In genomic region chr7:40887099-40887498, GRCh38 we compare ENCODE assay signal across 27 cellular contexts.
DNase-seq lines count a peak whose midpoint lies in the region; FAIRE-seq and TF ChIP-seq lines count a peak whose summit lies in the region.
"Had no signal": no experiment of that assay in that cellular context is flagged by ENCODE, and none has a peak within 500 bp of the region (broad histone marks: within the 10 kb centered on the region; RNA-seq: fewer than 3 reads in every experiment).

No MANE protein-coding gene starts in this region.

- H3K4me1 Mint-ChIP-seq in MCF 10A (ENCODE audit: insufficient read depth, unreplicated experiment), result peaks cover 14% of the 10 kb centered on the region
- peaks cover 4% of the 10 kb centered on the region for H3K4me1 Mint-ChIP-seq in astrocyte (ENCODE audit: low read depth, unreplicated experiment)
- no peaks in the 10 kb centered on the region for H3K4me1 Mint-ChIP-seq in endothelial cell (ENCODE audit: unreplicated experiment)
- H3K4me1 Mint-ChIP-seq: memory B cell, naive B cell had no signal

- H3K27me3 ChIP-seq in mammary epithelial cell (ENCODE audit: insufficient read depth, low read length), result no peaks in the 10 kb centered on the region
- H3K27me3 ChIP-seq in astrocyte (ENCODE audit: insufficient read depth, low read length), result no peaks in the 10 kb centered on the region
- H3K27me3 ChIP-seq: adrenal gland, gastroesophageal sphincter, spleen, tibial nerve had no signal

- CTCF ChIA-PET in mammary epithelial cell (lab: Charles Lee; ENCODE audit: low non-redundant PET), result interaction anchor here (0.6 to 0.7 kb wide), 2 partner anchors 133 to 1989 kb away, joined by 3 to 4 read pairs; no protein-coding TSS in a partner anchor
- CTCF ChIA-PET in MCF 10A (lab: Yijun Ruan, JAX), result interaction anchor here (0.6 kb wide), 1 partner anchor 535 kb away, joined by 3 read pairs; no protein-coding TSS in a partner anchor

- H3K9me3 Mint-ChIP-seq in MCF 10A (ENCODE audit: unreplicated experiment) (peaks cover 26% of the 10 kb centered on the region), astrocyte (ENCODE audit: unreplicated experiment) (peaks cover 10% of the 10 kb centered on the region), endothelial cell (ENCODE audit: unreplicated experiment) (peaks cover 5% of the 10 kb centered on the region)

- no peak overlapping the region for H3K27ac ChIP-seq in mammary epithelial cell (ENCODE audit: insufficient read depth, low read depth, low read length)
- H3K27ac ChIP-seq in astrocyte (ENCODE audit: low read depth, low read length), result peak overlapping the region; percentile 42
- H3K27ac ChIP-seq: adrenal gland, gastroesophageal sphincter, spleen, tibial nerve had no signal

- TF ChIP-seq CTCF in mammary epithelial cell (conservative IDR thresholded peaks at IDR 0.05 in 1 of 2, IDR thresholded peaks at IDR 0.05 in 1 of 2; ENCODE audit: extremely low read depth in 1 of 2, insufficient read depth in 1 of 2, low read depth in 1 of 2, low read length in 2 of 2) (no peak), MCF 10A (IDR thresholded peaks at IDR 0.05; ENCODE audit: unreplicated experiment) (no peak), astrocyte (IDR thresholded peaks at IDR 0.05; ENCODE audit: insufficient read depth, low read depth, low read length) (no peak), fibroblast of the aortic adventitia (IDR thresholded peaks at IDR 0.05; ENCODE audit: insufficient read depth, low read length) (no peak), endothelial cell (IDR thresholded peaks at IDR 0.05; ENCODE audit: unreplicated experiment) (no peak)

- H2AFZ ChIP-seq in mammary epithelial cell (ENCODE audit: low read depth, low read length) (no peak overlapping the region), astrocyte (ENCODE audit: low read depth, low read length) (no peak overlapping the region)

- in situ Hi-C loops in mammary epithelial cell (cut with MboI; ENCODE audit: low sequenced_read_pairs in 2 of 2), result no loop called here

- no peak overlapping the region for H3K4me3 Mint-ChIP-seq in MCF 10A (ENCODE audit: unreplicated experiment)
- no peak overlapping the region for H3K4me3 Mint-ChIP-seq in astrocyte (ENCODE audit: unreplicated experiment)
- no peak overlapping the region for H3K4me3 Mint-ChIP-seq in endothelial cell (ENCODE audit: unreplicated experiment)
- H3K4me3 Mint-ChIP-seq: memory B cell, naive B cell had no signal

- BruUV-seq in mammary epithelial cell (replicated peaks; lab: Mats Ljungman, UMichigan) (no TSS peak), MCF 10A (replicated peaks; lab: Mats Ljungman, UMichigan) (no TSS peak)

- intact Hi-C loops in mammary epithelial cell (cut with micrococcal nuclease), result no loop called here
- intact Hi-C loops in MCF 10A (cut with micrococcal nuclease), result no loop called here

- H4K20me1 ChIP-seq in mammary epithelial cell (ENCODE audit: insufficient read depth, low read length) (no peaks in the 10 kb centered on the region), astrocyte (ENCODE audit: insufficient read depth, low read length) (no peaks in the 10 kb centered on the region)

- H3K4me2 ChIP-seq in mammary epithelial cell (ENCODE audit: insufficient read depth, low read depth, low read length), result no peak overlapping the region
- peak overlapping the region; percentile 2 for H3K4me2 ChIP-seq in astrocyte (ENCODE audit: low read length)

- H3K27ac Mint-ChIP-seq in MCF 10A (ENCODE audit: low read depth, unreplicated experiment) (no peak overlapping the region), astrocyte (ENCODE audit: unreplicated experiment) (no peak overlapping the region), endothelial cell (ENCODE audit: unreplicated experiment) (no peak overlapping the region)
- H3K27ac Mint-ChIP-seq: memory B cell had no signal

- no peaks in the 10 kb centered on the region for H3K9me3 ChIP-seq in mammary epithelial cell (replicated peaks; ENCODE audit: insufficient read depth, low read length)
- no peaks in the 10 kb centered on the region for H3K9me3 ChIP-seq in astrocyte (ENCODE audit: insufficient read depth, low read depth, low read length)
- H3K9me3 ChIP-seq: adrenal gland had no signal

- DNase-seq in mammary epithelial cell (peak; percentile 56), MCF 10A (ENCODE audit: unreplicated experiment) (no peak), astrocyte (ENCODE audit: low read depth) (peak; percentile 53), fibroblast of the aortic adventitia (ENCODE audit: low read depth) (peak; percentile 69), kidney glomerular epithelial cell (lab: John Stamatoyannopoulos, UW) (no peak), amniotic stem cell (lab: John Stamatoyannopoulos, UW) (no peak), islet precursor cell (no peak), endothelial cell (ENCODE audit: low spot score) (no peak)
- DNase-seq: 8988T; activated T-cell treated with anti-CD3 and anti-CD28 coated beads, Interleukin-2, amount 50 U/mL, for 1 hour; adrenal gland; dermis blood vessel endothelial cell; DMS79 treated with DMSO at 0.1 percent for 48 hours; GOT3; left cardiac atrium; naive B cell; NCI-H1436 treated with DMSO at 0.1 percent for 48 hours; NCI-H526; retina; SHP77; spleen; stimulated activated CD4-positive, alpha-beta T cell treated with anti-CD3 and anti-CD28 coated beads, Interleukin-4, amount 100 ng/mL, for 24 hours; stimulated activated naive CD8-positive, alpha-beta T cell treated with anti-CD3 and anti-CD28 coated beads, Interleukin-15, Interleukin-2, amounts not matched to agents 100 U/mL and 50 U/mL, for 24 hours had no signal

- no peaks in the 10 kb centered on the region for H3K36me3 ChIP-seq in mammary epithelial cell (ENCODE audit: insufficient read depth, low read length)
- no peaks in the 10 kb centered on the region for H3K36me3 ChIP-seq in astrocyte (ENCODE audit: insufficient read depth, low read length)
- H3K36me3 ChIP-seq: adrenal gland, gastroesophageal sphincter, spleen, tibial nerve had no signal

- H3K4me3 ChIP-seq in mammary epithelial cell (replicated peaks in 1 of 3; ENCODE audit: insufficient read depth in 1 of 3, low read depth in 2 of 3, low read length in 3 of 3), result no peak overlapping the region
- no peak overlapping the region for H3K4me3 ChIP-seq in astrocyte (ENCODE audit: insufficient read depth, low read depth, low read length)
- no peak overlapping the region for H3K4me3 ChIP-seq in fibroblast of the aortic adventitia (ENCODE audit: low read depth, low read length)
- H3K4me3 ChIP-seq: adrenal gland, gastroesophageal sphincter, spleen, tibial nerve had no signal

- H3K9ac ChIP-seq in mammary epithelial cell (ENCODE audit: insufficient read depth, low read length), result no peak overlapping the region
- no peak overlapping the region for H3K9ac ChIP-seq in astrocyte (ENCODE audit: low read length)

- H3K27me3 Mint-ChIP-seq in MCF 10A (ENCODE audit: insufficient read depth, unreplicated experiment) (no peaks in the 10 kb centered on the region), astrocyte (ENCODE audit: low read depth, unreplicated experiment) (peaks cover 2% of the 10 kb centered on the region), endothelial cell (ENCODE audit: unreplicated experiment) (no peaks in the 10 kb centered on the region)

- H3K4me1 ChIP-seq in mammary epithelial cell (ENCODE audit: insufficient read depth, low read length), result peaks cover 15% of the 10 kb centered on the region
- peaks cover 14% of the 10 kb centered on the region for H3K4me1 ChIP-seq in astrocyte (ENCODE audit: insufficient read depth, low read length)
- H3K4me1 ChIP-seq: adrenal gland, spleen had no signal

- H3K79me2 ChIP-seq in mammary epithelial cell (ENCODE audit: insufficient read depth, low read length) (no peaks in the 10 kb centered on the region), astrocyte (ENCODE audit: insufficient read depth, low read length) (no peaks in the 10 kb centered on the region)

- H3K36me3 Mint-ChIP-seq in MCF 10A (ENCODE audit: insufficient read depth, unreplicated experiment), result peaks cover 6% of the 10 kb centered on the region
- H3K36me3 Mint-ChIP-seq in astrocyte (ENCODE audit: low read depth, unreplicated experiment), result peaks cover 3% of the 10 kb centered on the region
- no peaks in the 10 kb centered on the region for H3K36me3 Mint-ChIP-seq in endothelial cell (ENCODE audit: low read depth, unreplicated experiment)
- H3K36me3 Mint-ChIP-seq: memory B cell had no signal

- POLR2A ChIA-PET in MCF 10A (lab: Yijun Ruan, JAX), result interaction anchor here (1.3 kb wide), 1 partner anchor 21 kb away, joined by 3 read pairs; no protein-coding TSS in a partner anchor

- no peak for FAIRE-seq in astrocyte (lab: Jason Lieb, UNC)
- FAIRE-seq: GM19239 had no signal

- dilution Hi-C loops in mammary epithelial cell (cut with HindIII; ENCODE audit: low sequenced_read_pairs), result no loop called here

Comparison
In these comparisons a context has a peak if more than half of its experiments do, and no peak if none do; other contexts are left out.
1. DNase-seq: peak in mammary epithelial cell (single experiment), astrocyte (single experiment) and fibroblast of the aortic adventitia (single experiment); none in MCF 10A (single experiment), kidney glomerular epithelial cell (single experiment), amniotic stem cell (single experiment), islet precursor cell (single experiment) and endothelial cell (single experiment).